13 cellular contexts compared by ENCODE assay signal in the genomic region with DNA sequence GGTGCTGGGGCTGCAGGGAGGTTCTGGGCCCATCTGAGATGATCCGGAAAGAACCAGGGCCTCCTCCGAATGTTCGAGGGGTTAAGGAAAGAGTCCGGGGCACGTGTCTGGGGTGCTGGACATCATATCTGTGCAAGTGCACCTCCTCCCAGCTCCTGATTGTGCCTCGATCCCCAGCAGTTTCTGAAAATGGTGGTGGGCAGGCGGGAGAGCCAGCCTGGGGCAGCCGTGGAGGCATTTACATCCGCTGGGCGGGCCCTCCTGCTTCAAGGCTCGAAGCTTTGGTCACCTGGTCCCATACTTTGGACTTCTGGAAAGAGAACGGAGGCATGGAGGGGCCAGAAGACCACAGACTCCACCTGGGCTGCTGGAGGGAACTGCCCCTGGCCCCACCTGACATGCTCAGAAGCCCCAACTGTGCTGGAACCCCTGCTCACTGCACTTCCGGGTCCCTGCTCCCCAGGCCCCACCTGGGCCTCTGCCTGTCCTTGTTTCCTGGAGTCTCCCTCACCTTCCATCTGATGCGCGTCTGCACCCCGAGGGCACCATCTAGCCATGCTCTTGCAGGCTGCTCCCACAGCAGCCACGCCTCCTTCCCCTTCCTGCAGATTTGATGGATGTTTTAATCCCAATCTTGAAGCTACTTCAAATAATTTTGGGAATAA.
DNase-seq lines count a peak whose midpoint lies in the region; ATAC-seq and TF ChIP-seq lines count a peak whose summit lies in the region.
"Had no signal": no experiment of that assay in that cellular context is flagged by ENCODE, and none has a peak within 500 bp of the region (broad histone marks: within the 10 kb centered on the region; RNA-seq: fewer than 3 reads in every experiment).

No MANE protein-coding gene starts in this region.

- POLR2A ChIA-PET in activated CD8-positive, alpha-beta T cell treated with anti-CD3 and anti-CD28 coated beads for 36 hours (lab: Charles Lee): no interaction called here

- H3K27ac Mint-ChIP-seq in brain: peak overlapping the region in 3 of 5 experiments; percentile 30 to 88 (median 60)
- H3K27ac Mint-ChIP-seq in nephron: peak overlapping the region in 2 of 3 experiments; percentile 48 to 68
- peak overlapping the region; percentile 37 for H3K27ac Mint-ChIP-seq in type B pancreatic cell
- H3K27ac Mint-ChIP-seq in activated CD8-positive, alpha-beta T cell treated with anti-CD3 and anti-CD28 coated beads for 36 hours: no peak overlapping the region
- H3K27ac Mint-ChIP-seq: CD4-positive, alpha-beta T cell had no signal

- DNase-seq in Right ventricle myocardium superior (peak; percentile 36), left ventricle myocardium superior (no peak), type B pancreatic cell (ENCODE audit: extremely low spot score, unreplicated experiment) (no peak), GM03348 (ENCODE audit: low spot score) (no peak), AG08395 (ENCODE audit: low spot score) (no peak)
- no peak for DNase-seq in activated CD8-positive, alpha-beta T cell treated with anti-CD3 and anti-CD28 coated beads for 36 hours
- DNase-seq: AML-193; C1 segment of cervical spinal cord; CD4-positive, alpha-beta T cell; EL; GOT3 had no signal

- no peak for TF ChIP-seq CTCF in brain (conservative IDR thresholded peaks at IDR 0.05)
- no peak for TF ChIP-seq CTCF in nephron (IDR thresholded peaks at IDR 0.05; ENCODE audit: unreplicated experiment in 3 of 3)
- TF ChIP-seq CTCF in type B pancreatic cell (conservative IDR thresholded peaks at IDR 0.05): no peak
- TF ChIP-seq CTCF in activated CD8-positive, alpha-beta T cell treated with anti-CD3 and anti-CD28 coated beads for 36 hours (IDR thresholded peaks at IDR 0.05): no peak

- CTCF ChIA-PET in activated CD8-positive, alpha-beta T cell treated with anti-CD3 and anti-CD28 coated beads for 36 hours (lab: Charles Lee): no interaction called here

- no peak for ATAC-seq in Right ventricle myocardium superior (ENCODE audit: poor library complexity)
- no peak for ATAC-seq in left ventricle myocardium superior
- no peak for ATAC-seq in activated CD8-positive, alpha-beta T cell treated with anti-CD3 and anti-CD28 coated beads for 36 hours

- H3K9me3 Mint-ChIP-seq in brain (peaks cover 0 to 3% (median 0%) of the 10 kb centered on the region in 5 experiments), nephron (no peaks in the 10 kb centered on the region), type B pancreatic cell (no peaks in the 10 kb centered on the region)
- H3K9me3 Mint-ChIP-seq in activated CD8-positive, alpha-beta T cell treated with anti-CD3 and anti-CD28 coated beads for 36 hours: no peaks in the 10 kb centered on the region
- H3K9me3 Mint-ChIP-seq: CD4-positive, alpha-beta T cell had no signal

- peaks cover 25% of the 10 kb centered on the region for H3K4me1 Mint-ChIP-seq in brain
- peaks cover 18% of the 10 kb centered on the region for H3K4me1 Mint-ChIP-seq in nephron
- H3K4me1 Mint-ChIP-seq in type B pancreatic cell (ENCODE audit: unreplicated experiment): peaks cover 7% of the 10 kb centered on the region
- no peaks in the 10 kb centered on the region for H3K4me1 Mint-ChIP-seq in activated CD8-positive, alpha-beta T cell treated with anti-CD3 and anti-CD28 coated beads for 36 hours (ENCODE audit: low read depth)

- no peak overlapping the region for H3K4me3 Mint-ChIP-seq in brain
- H3K4me3 Mint-ChIP-seq in nephron: no peak overlapping the region
- no peak overlapping the region for H3K4me3 Mint-ChIP-seq in type B pancreatic cell
- no peak overlapping the region for H3K4me3 Mint-ChIP-seq in activated CD8-positive, alpha-beta T cell treated with anti-CD3 and anti-CD28 coated beads for 36 hours
- H3K4me3 Mint-ChIP-seq: CD4-positive, alpha-beta T cell had no signal

- H3K27me3 Mint-ChIP-seq in brain (peaks cover 2% of the 10 kb centered on the region), nephron (ENCODE audit: low read depth) (peaks cover 8% of the 10 kb centered on the region), type B pancreatic cell (peaks cover 2% of the 10 kb centered on the region)
- H3K27me3 Mint-ChIP-seq in activated CD8-positive, alpha-beta T cell treated with anti-CD3 and anti-CD28 coated beads for 36 hours: peaks cover 3% of the 10 kb centered on the region
- H3K27me3 Mint-ChIP-seq: CD4-positive, alpha-beta T cell had no signal

- H3K36me3 Mint-ChIP-seq in brain (no peaks in the 10 kb centered on the region), nephron (ENCODE audit: low read depth) (no peaks in the 10 kb centered on the region), type B pancreatic cell (no peaks in the 10 kb centered on the region)
- H3K36me3 Mint-ChIP-seq in activated CD8-positive, alpha-beta T cell treated with anti-CD3 and anti-CD28 coated beads for 36 hours (ENCODE audit: low read depth): no peaks in the 10 kb centered on the region

- intact Hi-C loops in Right ventricle myocardium superior (cut with DNase I) (no loop called here), left ventricle myocardium superior (cut with micrococcal nuclease) (no loop called here)
- intact Hi-C loops in activated CD8-positive, alpha-beta T cell treated with anti-CD3 and anti-CD28 coated beads for 36 hours (cut with micrococcal nuclease): no loop called here
